15 cellular contexts compared by ENCODE assay signal in the genomic region with DNA sequence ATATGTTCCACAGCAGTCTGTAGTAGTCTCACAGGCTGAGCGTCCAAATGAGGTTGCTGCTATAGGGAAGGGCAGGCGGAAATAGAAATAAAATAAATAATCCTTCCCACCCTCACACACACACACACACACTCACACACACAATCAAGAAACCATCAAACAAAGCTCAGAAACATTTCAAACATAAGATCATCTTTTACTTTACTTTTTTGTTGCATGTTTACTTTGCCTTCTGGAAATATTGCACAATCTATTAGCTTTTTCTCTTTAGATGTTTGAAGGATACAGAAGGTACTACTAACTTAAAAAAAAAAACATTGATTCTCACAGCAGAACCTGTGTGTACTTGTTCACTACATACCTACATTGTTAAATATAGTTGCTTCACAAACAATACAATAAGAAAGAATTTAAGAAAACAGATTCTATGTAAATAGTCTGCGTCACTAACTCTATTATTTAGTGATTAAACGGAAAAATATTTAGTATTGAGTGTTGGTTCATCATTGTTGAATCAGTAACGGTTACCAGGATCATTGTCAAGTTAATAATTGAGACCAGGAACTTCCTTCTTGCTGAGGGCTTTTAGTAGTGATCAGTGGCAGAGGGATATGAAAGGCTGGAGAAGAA. TPM values are rescaled to one million over a fixed set of nuclear protein-coding genes. Genes with fewer than 3 reads are reported as not detected.
DNase-seq lines count a peak whose midpoint lies in the region; ATAC-seq and TF ChIP-seq lines count a peak whose summit lies in the region.
"Had no signal": no experiment of that assay in that cellular context is flagged by ENCODE, and none has a peak within 500 bp of the region (broad histone marks: within the 10 kb centered on the region; RNA-seq: fewer than 3 reads in every experiment).

No MANE protein-coding gene starts in this region.

- DNase-seq in DMS53 treated with DMSO at 0.1 percent for 48 hours (lab: John Stamatoyannopoulos, UW; ENCODE audit: unreplicated experiment) (peak; percentile 63), OCI-LY7 (ENCODE audit: low spot score) (no peak), memory B cell (ENCODE audit: low spot score in 2 of 2) (no peak), left ventricle myocardium inferior (no peak)
- no peak for DNase-seq in natural killer cell treated with Interleukin-12 subunit alpha and Interleukin-12 subunit beta and Interleukin-15 and Interleukin-18, amount 100 ng/mL, for 72 hours (ENCODE audit: low spot score)
- DNase-seq: activated effector memory CD4-positive, alpha-beta T cell treated with anti-CD3 and anti-CD28 coated beads, Interleukin-2, amount 50 U/mL, for 16 hours; GF-D8; OCI-M1; T-helper 2 cell had no signal

- no peaks in the 10 kb centered on the region for H3K27me3 ChIP-seq in left ventricle myocardium inferior (ENCODE audit: low read depth)
- H3K27me3 ChIP-seq: cardiac muscle cell had no signal

- peaks cover 21% of the 10 kb centered on the region for H3K36me3 Mint-ChIP-seq in memory B cell
- peaks cover 17% of the 10 kb centered on the region for H3K36me3 Mint-ChIP-seq in natural killer cell treated with Interleukin-12 subunit alpha and Interleukin-12 subunit beta and Interleukin-15 and Interleukin-18, amount 100 ng/mL, for 72 hours

- peaks cover 7% of the 10 kb centered on the region; the same call in 1 of the 2 replicates for H4K20me1 ChIP-seq in OCI-LY7 (ENCODE audit: insufficient read depth, low read length)

- no TSS peak for BruUV-seq in OCI-LY7 (replicated peaks; lab: Mats Ljungman, UMichigan)

- ATAC-seq in esophagus mucosa = peak; percentile 49
- ATAC-seq in memory B cell (ENCODE audit: low read depth) = no peak
- ATAC-seq in GM19467 (IDR thresholded peaks at IDR 0.05; ENCODE audit: unreplicated experiment) = no peak
- ATAC-seq in natural killer cell treated with Interleukin-12 subunit alpha and Interleukin-12 subunit beta and Interleukin-15 and Interleukin-18, amount 100 ng/mL, for 72 hours = no peak
- ATAC-seq in HG02798 (IDR thresholded peaks at IDR 0.05; ENCODE audit: poor library complexity, unreplicated experiment) = no peak

- peaks cover 10% of the 10 kb centered on the region for H3K9me3 Mint-ChIP-seq in memory B cell
- peaks cover 15% of the 10 kb centered on the region for H3K9me3 Mint-ChIP-seq in natural killer cell treated with Interleukin-12 subunit alpha and Interleukin-12 subunit beta and Interleukin-15 and Interleukin-18, amount 100 ng/mL, for 72 hours

- H2AFZ ChIP-seq in OCI-LY7 (ENCODE audit: low read length) = no peak overlapping the region

- POLR2A ChIA-PET in OCI-LY7 (lab: Charles Lee) = no interaction called here

- H3K4me3 Mint-ChIP-seq in memory B cell = no peak overlapping the region
- no peak overlapping the region for H3K4me3 Mint-ChIP-seq in natural killer cell treated with Interleukin-12 subunit alpha and Interleukin-12 subunit beta and Interleukin-15 and Interleukin-18, amount 100 ng/mL, for 72 hours
- H3K4me3 Mint-ChIP-seq: nephron had no signal

- CTCF ChIA-PET in OCI-LY7 (lab: Charles Lee; ENCODE audit: unreplicated experiment) = no interaction called here

- H3K4me1 ChIP-seq in OCI-LY7 (ENCODE audit: insufficient read depth, low read length, poor library complexity, severe bottlenecking) (peaks cover 44% of the 10 kb centered on the region), left ventricle myocardium inferior (no peaks in the 10 kb centered on the region)
- H3K4me1 ChIP-seq: HAP-1 had no signal

- TF ChIP-seq CTCF in OCI-LY7 (conservative IDR thresholded peaks at IDR 0.05; ENCODE audit: low read length) (no peak), left ventricle myocardium inferior (IDR thresholded peaks at IDR 0.05; ENCODE audit: borderline replicate concordance) (no peak)

- H3K9me3 ChIP-seq in OCI-LY7 (ENCODE audit: low read length) = peaks cover 7% of the 10 kb centered on the region; the same call in 1 of the 2 replicates
- peaks cover 29% of the 10 kb centered on the region for H3K9me3 ChIP-seq in left ventricle myocardium inferior (replicated peaks)
- H3K9me3 ChIP-seq: HAP-1 had no signal

- no peaks in the 10 kb centered on the region for H3K27me3 Mint-ChIP-seq in memory B cell
- peaks cover 0 to 4% of the 10 kb centered on the region in 2 donors for H3K27me3 Mint-ChIP-seq in natural killer cell treated with Interleukin-12 subunit alpha and Interleukin-12 subunit beta and Interleukin-15 and Interleukin-18, amount 100 ng/mL, for 72 hours

- H3K9me2 ChIP-seq in OCI-LY7 (ENCODE audit: insufficient read depth, low read length) = no peaks in the 10 kb centered on the region

- peaks cover 71% of the 10 kb centered on the region for H3K79me2 ChIP-seq in OCI-LY7 (ENCODE audit: insufficient read depth, low read depth, low read length)

- no peak overlapping the region for H3K27ac ChIP-seq in OCI-LY7 (ENCODE audit: low read depth, low read length, poor library complexity, severe bottlenecking)
- H3K27ac ChIP-seq in left ventricle myocardium inferior (replicated peaks) = no peak overlapping the region
- H3K27ac ChIP-seq: cardiac muscle cell had no signal

- H3K4me1 Mint-ChIP-seq in memory B cell = peaks cover 30% of the 10 kb centered on the region
- no peaks in the 10 kb centered on the region for H3K4me1 Mint-ChIP-seq in natural killer cell treated with Interleukin-12 subunit alpha and Interleukin-12 subunit beta and Interleukin-15 and Interleukin-18, amount 100 ng/mL, for 72 hours (ENCODE audit: low read depth in 2 of 2)
- H3K4me1 Mint-ChIP-seq: nephron had no signal

- intact Hi-C loops in OCI-LY7 (cut with micrococcal nuclease; ENCODE audit: unreplicated experiment) (no loop called here), left ventricle myocardium inferior (cut with micrococcal nuclease) (no loop called here)

- H3K4me2 ChIP-seq in OCI-LY7 (ENCODE audit: low read length) = peak overlapping the region; percentile 53; the same call in 1 of the 2 replicates

- peak overlapping the region; percentile 51 for H3K27ac Mint-ChIP-seq in memory B cell
- H3K27ac Mint-ChIP-seq in natural killer cell treated with Interleukin-12 subunit alpha and Interleukin-12 subunit beta and Interleukin-15 and Interleukin-18, amount 100 ng/mL, for 72 hours = no peak overlapping the region
- H3K27ac Mint-ChIP-seq: nephron had no signal

- H3K36me3 ChIP-seq in OCI-LY7 (ENCODE audit: insufficient read depth, low read length) = no peaks in the 10 kb centered on the region; the same call in 1 of the 2 replicates
- H3K36me3 ChIP-seq in left ventricle myocardium inferior = no peaks in the 10 kb centered on the region
- H3K36me3 ChIP-seq: cardiac muscle cell, HAP-1 had no signal

- no peak overlapping the region for H3K4me3 ChIP-seq in OCI-LY7 (ENCODE audit: low read depth, low read length, poor library complexity, severe bottlenecking)
- no peak overlapping the region for H3K4me3 ChIP-seq in left ventricle myocardium inferior
- H3K4me3 ChIP-seq: cardiac muscle cell, HAP-1 had no signal

RNA-seq across cellular contexts. Expression of a gene that starts 20.5 kb away (rescaled TPM):
- total RNA-seq in OCI-LY7 (2014; rRNA removed; shearing (Covaris generic)) = 40.4 and 51.3 TPM in 2 replicates
- total RNA-seq in OCI-LY7 (2022) (47.7 and 56.1 TPM in 2 replicates), esophagus mucosa (4.7 TPM), left ventricle myocardium inferior (3.7 TPM)
- total RNA-seq in natural killer cell treated with Interleukin-12 subunit alpha and Interleukin-12 subunit beta and Interleukin-15 and Interleukin-18, amount 100 ng/mL, for 72 hours = 1 to 10 TPM; 8.0 to 9.0 TPM
